Comparison of ENCODE assay signal across 10 cellular contexts in genomic region chr6:5497896-5498578, GRCh38.
DNase-seq lines count a peak whose midpoint lies in the region; ATAC-seq and TF ChIP-seq lines count a peak whose summit lies in the region.
"Had no signal": no experiment of that assay in that cellular context is flagged by ENCODE, and none has a peak within 500 bp of the region (broad histone marks: within the 10 kb centered on the region; RNA-seq: fewer than 3 reads in every experiment).

No MANE protein-coding gene starts in this region.

- H4K5ac ChIP-seq in IMR-90 (ENCODE audit: low read depth, low read length): no peak overlapping the region

- no peak for TF ChIP-seq POLR2A in IMR-90 (IDR thresholded peaks at IDR 0.05; ENCODE audit: low read depth, low read length)

- H2AK9ac ChIP-seq in IMR-90 (replicated peaks; ENCODE audit: low read depth, low read length, poor library complexity): no peak overlapping the region

- no peak for DNase-seq in CD4-positive, alpha-beta memory T cell
- DNase-seq in IMR-90 (peak; percentile 62), T-cell (no peak), foreskin fibroblast (peak; percentile 85 to 90), neural progenitor cell (ENCODE audit: low spot score) (no peak), NCI-H524 treated with DMSO at 0.1 percent for 48 hours (lab: John Stamatoyannopoulos, UW) (no peak), NCI-H187 (lab: John Stamatoyannopoulos, UW) (no peak)
- DNase-seq: NCI-H510A had no signal

- peaks cover 6% of the 10 kb centered on the region for H3K4me1 ChIP-seq in CD4-positive, alpha-beta memory T cell (ENCODE audit: insufficient read depth, low read length)
- H3K4me1 ChIP-seq in IMR-90 (ENCODE audit: control insufficient read depth, insufficient read depth, low read length): peaks cover 5% of the 10 kb centered on the region; the same call in 1 of the 2 replicates
- H3K4me1 ChIP-seq in neural progenitor cell: peaks cover 23% of the 10 kb centered on the region

- H3K79me1 ChIP-seq in IMR-90 (ENCODE audit: low read depth in 1 of 2, low read length in 2 of 2): peaks cover 0 to 3% of the 10 kb centered on the region in 2 experiments; a peak in 1 of 4 replicates

- no peaks in the 10 kb centered on the region for H3K79me2 ChIP-seq in neural progenitor cell (ENCODE audit: low read depth)

- 0 out of 2 replicates have a peak, but pooled peaks cover 11% of the 10 kb centered on the region for H3K9me1 ChIP-seq in IMR-90 (ENCODE audit: insufficient read depth, low read length)

- intact Hi-C loops in CD4-positive, alpha-beta memory T cell (cut with micrococcal nuclease): no loop called here
- intact Hi-C loops in IMR-90 (cut with micrococcal nuclease): loop anchor here (5.0 kb wide), 1 partner anchor 61 kb away; no protein-coding TSS in a partner anchor

- H4K20me1 ChIP-seq in IMR-90 (ENCODE audit: insufficient read depth, low read length) (no peaks in the 10 kb centered on the region), neural progenitor cell (ENCODE audit: low read depth) (no peaks in the 10 kb centered on the region)

- H3K4me2 ChIP-seq in IMR-90 (ENCODE audit: low read depth, low read length) (peak overlapping the region; percentile 36), neural progenitor cell (no peak overlapping the region)

- no peak overlapping the region for H3K14ac ChIP-seq in IMR-90 (replicated peaks; ENCODE audit: low read depth, low read length)

- H3K27me3 Mint-ChIP-seq in CD4-positive, alpha-beta memory T cell: no peaks in the 10 kb centered on the region
- no peaks in the 10 kb centered on the region for H3K27me3 Mint-ChIP-seq in T-cell
- no peaks in the 10 kb centered on the region for H3K27me3 Mint-ChIP-seq in neural progenitor cell (ENCODE audit: insufficient read depth, low read depth)

- H4K8ac ChIP-seq in IMR-90 (ENCODE audit: low read depth in 2 of 2, low read length in 2 of 2): 0 out of 4 replicates have a peak overlapping the region, but pooled peaks of 1 of the 2 experiments have one; percentile 50

- H3K9ac ChIP-seq in IMR-90 (ENCODE audit: low read depth, low read length) (no peak overlapping the region), neural progenitor cell (no peak overlapping the region)

- H3K9me3 ChIP-seq in CD4-positive, alpha-beta memory T cell (ENCODE audit: control insufficient read depth in 1 of 2, low read length in 2 of 2): no peaks in the 10 kb centered on the region
- H3K9me3 ChIP-seq in IMR-90 (ENCODE audit: control insufficient read depth, insufficient read depth, low read length) (no peaks in the 10 kb centered on the region), neural progenitor cell (ENCODE audit: low read depth) (no peaks in the 10 kb centered on the region)

- no peak overlapping the region for H3K4ac ChIP-seq in IMR-90 (ENCODE audit: low read depth, low read length)

- peaks cover 12 to 37% (median 29%) of the 10 kb centered on the region in 4 donors for H3K4me1 Mint-ChIP-seq in CD4-positive, alpha-beta memory T cell
- H3K4me1 Mint-ChIP-seq in T-cell: peaks cover 29 to 31% (median 29%) of the 10 kb centered on the region in 3 donors
- peaks cover 27% of the 10 kb centered on the region for H3K4me1 Mint-ChIP-seq in neural progenitor cell

- H3K9me3 Mint-ChIP-seq in CD4-positive, alpha-beta memory T cell: peaks cover 0 to 2% (median 0%) of the 10 kb centered on the region in 8 donors
- no peaks in the 10 kb centered on the region for H3K9me3 Mint-ChIP-seq in T-cell
- no peaks in the 10 kb centered on the region for H3K9me3 Mint-ChIP-seq in neural progenitor cell

- no peak overlapping the region for H2AK5ac ChIP-seq in IMR-90 (ENCODE audit: low read depth, low read length)

- H3K36me3 ChIP-seq in CD4-positive, alpha-beta memory T cell (ENCODE audit: insufficient read depth, low read length): no peaks in the 10 kb centered on the region
- no peaks in the 10 kb centered on the region for H3K36me3 ChIP-seq in IMR-90 (ENCODE audit: control insufficient read depth, insufficient read depth, low read length)
- no peaks in the 10 kb centered on the region for H3K36me3 ChIP-seq in neural progenitor cell
- H3K36me3 ChIP-seq: cardiac muscle cell had no signal

- H4K91ac ChIP-seq in IMR-90 (ENCODE audit: insufficient read depth, low read depth, low read length): no peak overlapping the region

- no peak overlapping the region; the same call in 1 of the 2 replicates for H3K18ac ChIP-seq in IMR-90 (ENCODE audit: low read depth, low read length)

- peak overlapping the region; percentile 51; the same call in 1 of the 2 replicates for H2BK20ac ChIP-seq in IMR-90 (ENCODE audit: low read depth, low read length)

- H2BK15ac ChIP-seq in IMR-90 (ENCODE audit: low read depth, low read length): no peak overlapping the region

- no peak overlapping the region for H3K23ac ChIP-seq in IMR-90 (ENCODE audit: low read depth, low read length)

- CTCF ChIA-PET in CD4-positive, alpha-beta memory T cell (lab: Charles Lee; ENCODE audit: partially characterized antibody): interaction anchor here (1.0 kb wide), 1 partner anchor 27 kb away, joined by 3 read pairs; no protein-coding TSS in a partner anchor
- CTCF ChIA-PET in IMR-90 (lab: Yijun Ruan, JAX): interaction anchor here (0.6 kb wide), 2 partner anchors 243 to 255 kb away, joined by 3 to 4 read pairs; no protein-coding TSS in a partner anchor
- CTCF ChIA-PET in T-cell (lab: Charles Lee): interaction anchor here in 1 of 2 donors (0.8 kb wide), 1 partner anchor 9 kb away, joined by 3 read pairs; no protein-coding TSS in a partner anchor

- ATAC-seq in IMR-90 (ENCODE audit: low read depth) (peak; percentile 61; the same call in 1 of the 2 replicates), T-cell (replicated peaks in 1 of 4) (peak in 1 of 4 experiments; percentile 42), GM18519 (IDR thresholded peaks at IDR 0.05; ENCODE audit: low FRiP score, unreplicated experiment) (no peak)

- BruUV-seq in IMR-90 (replicated peaks; lab: Mats Ljungman, UMichigan): no TSS peak

- H3K36me3 Mint-ChIP-seq in CD4-positive, alpha-beta memory T cell: peaks cover 7 to 36% of the 10 kb centered on the region in 2 donors
- H3K36me3 Mint-ChIP-seq in T-cell (peaks cover 38% of the 10 kb centered on the region), neural progenitor cell (peaks cover 8% of the 10 kb centered on the region)

- peak overlapping the region; percentile 71 for H2BK5ac ChIP-seq in IMR-90 (ENCODE audit: low read depth, low read length, poor library complexity, severe bottlenecking)

- H2AFZ ChIP-seq in IMR-90 (replicated peaks; ENCODE audit: low read length, poor library complexity) (no peak overlapping the region), neural progenitor cell (replicated peaks) (no peak overlapping the region)

- H3K27me3 ChIP-seq in CD4-positive, alpha-beta memory T cell (ENCODE audit: insufficient read depth, low read length): no peaks in the 10 kb centered on the region
- H3K27me3 ChIP-seq in IMR-90 (ENCODE audit: control insufficient read depth, insufficient read depth, low read length) (no peaks in the 10 kb centered on the region), neural progenitor cell (no peaks in the 10 kb centered on the region)
- H3K27me3 ChIP-seq: cardiac muscle cell had no signal

- no peak overlapping the region for H2BK120ac ChIP-seq in IMR-90 (ENCODE audit: low read depth, low read length)

- dilution Hi-C loops in IMR-90 (cut with HindIII; ENCODE audit: low sequenced_read_pairs, unreplicated experiment): no loop called here

- H3F3A ChIP-seq in neural progenitor cell (ENCODE audit: low read depth): no peaks in the 10 kb centered on the region

- H3K56ac ChIP-seq in IMR-90 (ENCODE audit: extremely low read depth, insufficient read depth, low read length): no peak overlapping the region

- TF ChIP-seq CTCF in IMR-90 (conservative IDR thresholded peaks at IDR 0.05; ENCODE audit: low read depth, low read length) (no peak), foreskin fibroblast (IDR thresholded peaks at IDR 0.05; ENCODE audit: low read depth, low read length) (no peak), neural progenitor cell (IDR thresholded peaks at IDR 0.05) (no peak)

- TF ChIP-seq RAD21 in IMR-90 (IDR thresholded peaks at IDR 0.05; ENCODE audit: low read length): no peak

- in situ Hi-C loops in IMR-90 (cut with MboI; ENCODE audit: low sequenced_read_pairs): no loop called here

- POLR2A ChIA-PET in CD4-positive, alpha-beta memory T cell (lab: Charles Lee; ENCODE audit: partially characterized antibody): interaction anchor here (1.0 to 1.5 kb wide), 2 partner anchors 17 to 19 kb away, joined by 3 read pairs; no protein-coding TSS in a partner anchor
- POLR2A ChIA-PET in IMR-90 (lab: Charles Lee; ENCODE audit: unreplicated experiment) (no interaction called here), T-cell (lab: Charles Lee) (interaction anchor here in 1 of 2 donors (0.7 kb wide), 1 partner anchor 27 kb away, joined by 3 read pairs; no protein-coding TSS in a partner anchor)

- peak overlapping the region; percentile 19 to 75 (median 64) for H3K4me3 Mint-ChIP-seq in CD4-positive, alpha-beta memory T cell
- H3K4me3 Mint-ChIP-seq in T-cell: peak overlapping the region in 2 of 3 donors; percentile 44 to 56
- H3K4me3 Mint-ChIP-seq in neural progenitor cell: no peak overlapping the region

- no CpG with 5 or more reads among the region's 10 CpGs for whole genome bisulfite sequencing in IMR-90 (ENCODE audit: extremely low coverage in 2 of 2, insufficient read length in 1 of 2), 2 experiments

- H3K27ac Mint-ChIP-seq in CD4-positive, alpha-beta memory T cell: peak overlapping the region in 6 of 7 donors; percentile 19 to 79 (median 66)
- H3K27ac Mint-ChIP-seq in T-cell: peak overlapping the region; percentile 44 to 69
- H3K27ac Mint-ChIP-seq in neural progenitor cell: no peak overlapping the region

- H3K4me3 ChIP-seq in CD4-positive, alpha-beta memory T cell (ENCODE audit: low read length in 2 of 2): no peak overlapping the region
- H3K4me3 ChIP-seq in IMR-90 (ENCODE audit: insufficient read depth, low read depth, low read length) (peak overlapping the region; percentile 20; the same call in 1 of the 2 replicates), foreskin fibroblast (ENCODE audit: low read depth in 1 of 2, low read length in 2 of 2) (peak overlapping the region; percentile 28 to 38), neural progenitor cell (no peak overlapping the region)
- H3K4me3 ChIP-seq: cardiac muscle cell had no signal

- no peak overlapping the region for H3K27ac ChIP-seq in CD4-positive, alpha-beta memory T cell (ENCODE audit: low read depth, low read length)
- H3K27ac ChIP-seq in IMR-90 (ENCODE audit: insufficient read depth, low read length): no peak overlapping the region
- no peak overlapping the region for H3K27ac ChIP-seq in neural progenitor cell
- H3K27ac ChIP-seq: cardiac muscle cell had no signal

TF ChIP-seq in IMR-90, 13 proteins besides CTCF, POLR2A, EP300 and RAD21:
- no peak for TF ChIP-seq NFE2L2 (IDR thresholded peaks at IDR 0.05; ENCODE audit: low read depth, low read length)
- no peak for TF ChIP-seq RFX5 (IDR thresholded peaks at IDR 0.05; ENCODE audit: low read depth, low read length)
- no peak for TF ChIP-seq MAZ (IDR thresholded peaks at IDR 0.05; ENCODE audit: borderline replicate concordance, low read depth, low read length)
- no peak for TF ChIP-seq FOS (IDR thresholded peaks at IDR 0.05; ENCODE audit: low read depth, low read length)

Comparison
In these comparisons a context has a peak if more than half of its experiments do, and no peak if none do; other contexts are left out.
1. DNase-seq: peak in IMR-90 (single experiment) and foreskin fibroblast (2 of 2); none in CD4-positive, alpha-beta memory T cell (0 of 5), T-cell (0 of 34), neural progenitor cell (single experiment), NCI-H524 treated with DMSO at 0.1 percent for 48 hours (single experiment) and NCI-H187 (0 of 2).
2. H3K4me3 ChIP-seq: peak in IMR-90 (single experiment) and foreskin fibroblast (2 of 2); none in CD4-positive, alpha-beta memory T cell (0 of 2) and neural progenitor cell (single experiment).